ENCODE assay signal across 9 cellular contexts in the genomic region with DNA sequence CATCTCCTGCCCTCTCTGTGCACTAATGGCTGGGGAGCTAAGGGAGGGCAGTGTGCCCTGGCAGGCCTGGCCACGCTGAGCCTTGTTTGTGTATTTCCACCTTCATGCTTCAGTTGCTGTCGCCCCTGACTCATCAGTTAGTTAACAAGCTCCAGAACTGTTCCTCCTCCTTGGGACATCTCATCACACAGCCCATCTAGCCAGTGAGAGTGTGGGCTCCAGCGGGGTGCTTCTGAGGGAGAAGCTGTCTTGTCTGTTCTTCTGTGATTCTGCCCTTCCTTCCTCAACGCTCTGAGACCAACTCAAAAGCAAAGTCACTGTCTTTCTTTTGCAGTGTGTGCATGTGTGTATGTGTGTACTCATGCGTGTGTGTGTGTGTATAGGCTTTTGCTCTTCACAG. TPM values are rescaled to one million over a fixed set of nuclear protein-coding genes. Genes with fewer than 3 reads are reported as not detected.
DNase-seq lines count a peak whose midpoint lies in the region; ATAC-seq and TF ChIP-seq lines count a peak whose summit lies in the region.
"Had no signal": no experiment of that assay in that cellular context is flagged by ENCODE, and none has a peak within 500 bp of the region (broad histone marks: within the 10 kb centered on the region; RNA-seq: fewer than 3 reads in every experiment).

No MANE protein-coding gene starts in this region.

- TF ChIP-seq CTCF in IMR-90 (conservative IDR thresholded peaks at IDR 0.05; ENCODE audit: low read depth, low read length) (no peak), brain microvascular endothelial cell (IDR thresholded peaks at IDR 0.05; ENCODE audit: low read depth, low read length, missing control alignments) (no peak)

- ATAC-seq in GM18498 (IDR thresholded peaks at IDR 0.05; ENCODE audit: unreplicated experiment) (peak; percentile 37), IMR-90 (ENCODE audit: low read depth) (peak; percentile 83), GM19455 (IDR thresholded peaks at IDR 0.05; ENCODE audit: unreplicated experiment) (no peak)

- no peak overlapping the region for H3K14ac ChIP-seq in IMR-90 (replicated peaks; ENCODE audit: low read depth, low read length)

- DNase-seq in IMR-90 (peak; percentile 40), brain microvascular endothelial cell (peak; percentile 4), renal cortical epithelial cell (ENCODE audit: low read depth) (peak; percentile 95), NCI-H748 (lab: John Stamatoyannopoulos, UW; ENCODE audit: unreplicated experiment) (no peak)
- DNase-seq in activated naive CD4-positive, alpha-beta T cell treated with anti-CD3 and anti-CD28 coated beads for 36 hours = no peak
- DNase-seq: activated naive CD4-positive, alpha-beta T cell treated with anti-CD3 and anti-CD28 coated beads, Interleukin-2, amount 10 ng/mL, durations not matched to agents 7 days and 5 days; T-helper 2 cell had no signal

- no peak overlapping the region for H4K8ac ChIP-seq in IMR-90 (ENCODE audit: low read depth in 2 of 2, low read length in 2 of 2)

- CTCF ChIA-PET in IMR-90 (lab: Yijun Ruan, JAX) = interaction anchor here (0.7 to 1.2 kb wide), 2 partner anchors 19 to 84 kb away, joined by 3 read pairs; no protein-coding TSS in a partner anchor
- CTCF ChIA-PET in activated naive CD4-positive, alpha-beta T cell treated with anti-CD3 and anti-CD28 coated beads for 36 hours (lab: Charles Lee) = no interaction called here

- TF ChIP-seq POLR2A in IMR-90 (IDR thresholded peaks at IDR 0.05; ENCODE audit: low read depth, low read length) = no peak

- no peak overlapping the region for H2BK20ac ChIP-seq in IMR-90 (ENCODE audit: low read depth, low read length)

- no peaks in the 10 kb centered on the region for H3K27me3 Mint-ChIP-seq in activated naive CD4-positive, alpha-beta T cell treated with anti-CD3 and anti-CD28 coated beads for 36 hours (ENCODE audit: low read depth)

- no peak overlapping the region for H3K4ac ChIP-seq in IMR-90 (ENCODE audit: low read depth, low read length)

- H3K4me2 ChIP-seq in IMR-90 (ENCODE audit: low read depth, low read length) = no peak overlapping the region

- intact Hi-C loops in IMR-90 (cut with micrococcal nuclease) = no loop called here
- intact Hi-C loops in activated naive CD4-positive, alpha-beta T cell treated with anti-CD3 and anti-CD28 coated beads for 36 hours (cut with micrococcal nuclease) = no loop called here

- H2AK5ac ChIP-seq in IMR-90 (ENCODE audit: low read depth, low read length) = peak overlapping the region; percentile 33; the same call in 1 of the 2 replicates

- H3K9me3 ChIP-seq in IMR-90 (ENCODE audit: control insufficient read depth, insufficient read depth, low read length) = 0 out of 2 replicates have a peak, but pooled peaks cover 2% of the 10 kb centered on the region

- no peak overlapping the region for H2AK9ac ChIP-seq in IMR-90 (replicated peaks; ENCODE audit: low read depth, low read length, poor library complexity)

- H3K36me3 Mint-ChIP-seq in activated naive CD4-positive, alpha-beta T cell treated with anti-CD3 and anti-CD28 coated beads for 36 hours (ENCODE audit: low read depth) = no peaks in the 10 kb centered on the region
- H3K36me3 Mint-ChIP-seq: activated naive CD4-positive, alpha-beta T cell treated with anti-CD3 and anti-CD28 coated beads, Interleukin-2, amount 10 ng/mL, durations not matched to agents 7 days and 5 days had no signal

- H3K36me3 ChIP-seq in IMR-90 (ENCODE audit: control insufficient read depth, insufficient read depth, low read length) (no peaks in the 10 kb centered on the region), brain microvascular endothelial cell (replicated peaks) (no peaks in the 10 kb centered on the region)

- H3K4me1 ChIP-seq in IMR-90 (ENCODE audit: control insufficient read depth, insufficient read depth, low read length) = peaks cover 7% of the 10 kb centered on the region; the same call in 1 of the 2 replicates

- no TSS peak for BruUV-seq in IMR-90 (replicated peaks; lab: Mats Ljungman, UMichigan)

- H4K20me1 ChIP-seq in IMR-90 (ENCODE audit: insufficient read depth, low read length) = no peaks in the 10 kb centered on the region

- H3K27ac ChIP-seq in IMR-90 (ENCODE audit: insufficient read depth, low read length) = no peak overlapping the region
- no peak overlapping the region for H3K27ac ChIP-seq in brain microvascular endothelial cell

- H2BK5ac ChIP-seq in IMR-90 (ENCODE audit: low read depth, low read length, poor library complexity, severe bottlenecking) = no peak overlapping the region

- no peak overlapping the region for H3K56ac ChIP-seq in IMR-90 (ENCODE audit: extremely low read depth, insufficient read depth, low read length)

- dilution Hi-C loops in IMR-90 (cut with HindIII; ENCODE audit: low sequenced_read_pairs, unreplicated experiment) = no loop called here

- no peaks in the 10 kb centered on the region for H3K4me1 Mint-ChIP-seq in activated naive CD4-positive, alpha-beta T cell treated with anti-CD3 and anti-CD28 coated beads for 36 hours (ENCODE audit: low read depth)
- H3K4me1 Mint-ChIP-seq: activated naive CD4-positive, alpha-beta T cell treated with anti-CD3 and anti-CD28 coated beads, Interleukin-2, amount 10 ng/mL, durations not matched to agents 7 days and 5 days had no signal

- H3K9me1 ChIP-seq in IMR-90 (ENCODE audit: insufficient read depth, low read length) = no peaks in the 10 kb centered on the region

- 0 out of 2 replicates have a peak overlapping the region, but pooled peaks have one; percentile 7 for H4K91ac ChIP-seq in IMR-90 (ENCODE audit: insufficient read depth, low read depth, low read length)

- H3K27ac Mint-ChIP-seq in activated naive CD4-positive, alpha-beta T cell treated with anti-CD3 and anti-CD28 coated beads for 36 hours = no peak overlapping the region
- H3K27ac Mint-ChIP-seq: activated naive CD4-positive, alpha-beta T cell treated with anti-CD3 and anti-CD28 coated beads, Interleukin-2, amount 10 ng/mL, durations not matched to agents 7 days and 5 days had no signal

- H2BK15ac ChIP-seq in IMR-90 (ENCODE audit: low read depth, low read length) = no peak overlapping the region

- H3K9me3 Mint-ChIP-seq in activated naive CD4-positive, alpha-beta T cell treated with anti-CD3 and anti-CD28 coated beads for 36 hours = peaks cover 2% of the 10 kb centered on the region
- H3K9me3 Mint-ChIP-seq: activated naive CD4-positive, alpha-beta T cell treated with anti-CD3 and anti-CD28 coated beads, Interleukin-2, amount 10 ng/mL, durations not matched to agents 7 days and 5 days had no signal

- no peak overlapping the region for H3K18ac ChIP-seq in IMR-90 (ENCODE audit: low read depth, low read length)

- no peak overlapping the region for H3K4me3 ChIP-seq in IMR-90 (ENCODE audit: insufficient read depth, low read depth, low read length)
- H3K4me3 ChIP-seq in brain microvascular endothelial cell (ENCODE audit: low read depth, low read length) = no peak overlapping the region

- no peak overlapping the region for H3K23ac ChIP-seq in IMR-90 (ENCODE audit: low read depth, low read length)

- no peak overlapping the region for H3K4me3 Mint-ChIP-seq in activated naive CD4-positive, alpha-beta T cell treated with anti-CD3 and anti-CD28 coated beads for 36 hours
- H3K4me3 Mint-ChIP-seq: activated naive CD4-positive, alpha-beta T cell treated with anti-CD3 and anti-CD28 coated beads, Interleukin-2, amount 10 ng/mL, durations not matched to agents 7 days and 5 days had no signal

- H3K27me3 ChIP-seq in IMR-90 (ENCODE audit: control insufficient read depth, insufficient read depth, low read length) = peaks cover 4% of the 10 kb centered on the region; the same call in 1 of the 2 replicates
- H3K27me3 ChIP-seq in brain microvascular endothelial cell (replicated peaks) = no peaks in the 10 kb centered on the region

- in situ Hi-C loops in IMR-90 (cut with MboI; ENCODE audit: low sequenced_read_pairs) = no loop called here
- in situ Hi-C loops in brain microvascular endothelial cell (cut with HindIII; ENCODE audit: low pct_ligation_motif_present, low sequenced_read_pairs) = no loop called here

- POLR2A ChIA-PET in IMR-90 (lab: Charles Lee; ENCODE audit: unreplicated experiment) = no interaction called here

- H3K9ac ChIP-seq in IMR-90 (ENCODE audit: low read depth, low read length) = no peak overlapping the region

- no peak for TF ChIP-seq RAD21 in IMR-90 (IDR thresholded peaks at IDR 0.05; ENCODE audit: low read length)

- H2BK120ac ChIP-seq in IMR-90 (ENCODE audit: low read depth, low read length) = no peak overlapping the region

- no peak overlapping the region for H4K5ac ChIP-seq in IMR-90 (ENCODE audit: low read depth, low read length)

- no CpG with 5 or more reads among the region's 5 CpGs for WGBS in IMR-90 (ENCODE audit: extremely low coverage in 2 of 2, insufficient read length in 1 of 2), 2 experiments

- no peaks in the 10 kb centered on the region for H3K79me1 ChIP-seq in IMR-90 (ENCODE audit: low read depth in 1 of 2, low read length in 2 of 2)

- no peak overlapping the region for H2AFZ ChIP-seq in IMR-90 (replicated peaks; ENCODE audit: low read length, poor library complexity)

TF ChIP-seq in IMR-90, 13 proteins besides CTCF, POLR2A, EP300 and RAD21 (continues in another document):
- TF ChIP-seq CEBPB (IDR thresholded peaks at IDR 0.05; ENCODE audit: low read depth, low read length) (no peak), CHD1 (IDR thresholded peaks at IDR 0.05; ENCODE audit: low read depth, low read length) (no peak), RCOR1 (IDR thresholded peaks at IDR 0.05; ENCODE audit: insufficient replicate concordance, low read length) (no peak), RFX5 (IDR thresholded peaks at IDR 0.05; ENCODE audit: low read depth, low read length) (no peak), NFE2L2 (IDR thresholded peaks at IDR 0.05; ENCODE audit: low read depth, low read length) (no peak), MAZ (IDR thresholded peaks at IDR 0.05; ENCODE audit: borderline replicate concordance, low read depth, low read length) (no peak), MAFK (IDR thresholded peaks at IDR 0.05; ENCODE audit: low read depth, low read length) (no peak)
- TF ChIP-seq, protein P1, sequence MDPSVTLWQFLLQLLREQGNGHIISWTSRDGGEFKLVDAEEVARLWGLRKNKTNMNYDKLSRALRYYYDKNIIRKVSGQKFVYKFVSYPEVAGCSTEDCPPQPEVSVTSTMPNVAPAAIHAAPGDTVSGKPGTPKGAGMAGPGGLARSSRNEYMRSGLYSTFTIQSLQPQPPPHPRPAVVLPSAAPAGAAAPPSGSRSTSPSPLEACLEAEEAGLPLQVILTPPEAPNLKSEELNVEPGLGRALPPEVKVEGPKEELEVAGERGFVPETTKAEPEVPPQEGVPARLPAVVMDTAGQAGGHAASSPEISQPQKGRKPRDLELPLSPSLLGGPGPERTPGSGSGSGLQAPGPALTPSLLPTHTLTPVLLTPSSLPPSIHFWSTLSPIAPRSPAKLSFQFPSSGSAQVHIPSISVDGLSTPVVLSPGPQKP (IDR thresholded peaks at IDR 0.05; ENCODE audit: borderline replicate concordance, low read depth, low read length) = no peak

RNA-seq across cellular contexts. Expression of a gene that starts 58.3 kb away (rescaled TPM):
- 22.6 and 24.2 TPM in 2 replicates for total RNA-seq in IMR-90 (2012; rRNA removed)
- 7.8 and 8.5 TPM in 2 replicates for polyA plus RNA-seq in IMR-90 (2012; rRNA removed)
- polyA plus RNA-seq in IMR-90 (2012; cell fraction: cytosol; rRNA removed) = 2.8 and 2.9 TPM in 2 replicates
- 3.1 and 21.7 TPM in 2 replicates for polyA plus RNA-seq in IMR-90 (2012; cell fraction: nucleus; rRNA removed; ENCODE audit: low replicate concordance)
- 33.0 and 66.6 TPM in 2 replicates for total RNA-seq in renal cortical epithelial cell
- 1 to 10 TPM; 7.6 to 7.8 TPM for total RNA-seq in activated naive CD4-positive, alpha-beta T cell treated with anti-CD3 and anti-CD28 coated beads for 36 hours

Comparison
In these comparisons a context has a peak if more than half of its experiments do, and no peak if none do; other contexts are left out.
1. DNase-seq: peak in IMR-90 (single experiment), brain microvascular endothelial cell (single experiment) and renal cortical epithelial cell (single experiment); none in activated naive CD4-positive, alpha-beta T cell treated with anti-CD3 and anti-CD28 coated beads for 36 hours (single experiment) and NCI-H748 (single experiment).